14 cellular contexts compared by ENCODE assay signal in genomic region chr14:85444685-85445084, GRCh38.
DNase-seq lines count a peak whose midpoint lies in the region; ATAC-seq, FAIRE-seq and TF ChIP-seq lines count a peak whose summit lies in the region.
"Had no signal": no experiment of that assay in that cellular context is flagged by ENCODE, and none has a peak within 500 bp of the region (broad histone marks: within the 10 kb centered on the region; RNA-seq: fewer than 3 reads in every experiment).

No MANE protein-coding gene starts in this region.

- H3K27me3 ChIP-seq in brain microvascular endothelial cell (replicated peaks) = no peaks in the 10 kb centered on the region

- H3K36me3 ChIP-seq in brain microvascular endothelial cell (replicated peaks) = no peaks in the 10 kb centered on the region

- H3K9me3 Mint-ChIP-seq in stimulated activated effector memory CD8-positive, alpha-beta T cell treated with anti-CD3 and anti-CD28 coated beads, Interleukin-12 subunit alpha, Interleukin-12 subunit beta, amount 100 ng/mL, for 72 hours = peaks cover 3% of the 10 kb centered on the region

- TF ChIP-seq POLR2A in GM12892 (IDR thresholded peaks at IDR 0.05; ENCODE audit: low read depth, low read length) = no peak

- intact Hi-C loops in sciatic nerve (cut with DNase I) = no loop called here

- H3K36me3 Mint-ChIP-seq in stimulated activated effector memory CD8-positive, alpha-beta T cell treated with anti-CD3 and anti-CD28 coated beads, Interleukin-12 subunit alpha, Interleukin-12 subunit beta, amount 100 ng/mL, for 72 hours = no peaks in the 10 kb centered on the region

- FAIRE-seq in GM12892 (lab: Jason Lieb, UNC) = no peak

- no peak overlapping the region for H3K4me3 ChIP-seq in brain microvascular endothelial cell (ENCODE audit: low read depth, low read length)
- H3K4me3 ChIP-seq: skin epidermis had no signal

- no peak overlapping the region for H3K27ac ChIP-seq in brain microvascular endothelial cell
- H3K27ac ChIP-seq: skin epidermis had no signal

- H3K4me3 Mint-ChIP-seq in stimulated activated effector memory CD8-positive, alpha-beta T cell treated with anti-CD3 and anti-CD28 coated beads, Interleukin-12 subunit alpha, Interleukin-12 subunit beta, amount 100 ng/mL, for 72 hours = no peak overlapping the region
- H3K4me3 Mint-ChIP-seq: B cell; stimulated activated naive CD8-positive, alpha-beta T cell treated with anti-CD3 and anti-CD28 coated beads, Interleukin-15, Interleukin-2, amounts not matched to agents 100 ng/mL and 50 ng/mL, for 24 hours had no signal

- peak; percentile 41 for ATAC-seq in sciatic nerve
- no peak for ATAC-seq in stimulated activated effector memory CD8-positive, alpha-beta T cell treated with anti-CD3 and anti-CD28 coated beads, Interleukin-12 subunit alpha, Interleukin-12 subunit beta, amount 100 ng/mL, for 72 hours
- ATAC-seq in GM21723 (IDR thresholded peaks at IDR 0.05; ENCODE audit: unreplicated experiment) = no peak
- ATAC-seq: left lobe of liver had no signal

- no peak for TF ChIP-seq CTCF in brain microvascular endothelial cell (IDR thresholded peaks at IDR 0.05; ENCODE audit: low read depth, low read length, missing control alignments)

- in situ Hi-C loops in brain microvascular endothelial cell (cut with HindIII; ENCODE audit: low pct_ligation_motif_present, low sequenced_read_pairs) = no loop called here

- H3K4me1 Mint-ChIP-seq in stimulated activated effector memory CD8-positive, alpha-beta T cell treated with anti-CD3 and anti-CD28 coated beads, Interleukin-12 subunit alpha, Interleukin-12 subunit beta, amount 100 ng/mL, for 72 hours = no peaks in the 10 kb centered on the region
- H3K4me1 Mint-ChIP-seq: B cell had no signal

- H3K27ac Mint-ChIP-seq in stimulated activated effector memory CD8-positive, alpha-beta T cell treated with anti-CD3 and anti-CD28 coated beads, Interleukin-12 subunit alpha, Interleukin-12 subunit beta, amount 100 ng/mL, for 72 hours = no peak overlapping the region
- H3K27ac Mint-ChIP-seq: activated T-helper 2 cell treated with anti-CD3 and anti-CD28 coated beads, Interferon-gamma antibody, Interleukin-2, Interleukin-4, amounts not matched to agents 10 μg/mL and 5 μg/mL and 100 μg/mL, durations not matched to agents 14 hours and 24 hours and 36 hours; B cell; stimulated activated naive CD8-positive, alpha-beta T cell treated with anti-CD3 and anti-CD28 coated beads, Interleukin-15, Interleukin-2, amounts not matched to agents 100 ng/mL and 50 ng/mL, for 24 hours had no signal

- DNase-seq in SHP77 (lab: John Stamatoyannopoulos, UW) (peak; percentile 40), SHP77 treated with DMSO at 0.1 percent for 48 hours (lab: John Stamatoyannopoulos, UW) (no peak), NCI-H2107 (lab: John Stamatoyannopoulos, UW) (peak; percentile 95), brain microvascular endothelial cell (peak; percentile 41), sciatic nerve (ENCODE audit: low spot score) (no peak), GM12892 (ENCODE audit: insufficient read length) (no peak)
- DNase-seq in stimulated activated effector memory CD8-positive, alpha-beta T cell treated with anti-CD3 and anti-CD28 coated beads, Interleukin-12 subunit alpha, Interleukin-12 subunit beta, amount 100 ng/mL, for 72 hours (ENCODE audit: low spot score in 2 of 2) = no peak
- DNase-seq: effector CD4-positive, alpha-beta T cell had no signal

Comparison
In these comparisons a context has a peak if more than half of its experiments do, and no peak if none do; other contexts are left out.
1. DNase-seq: peak in SHP77 (2 of 2), NCI-H2107 (single experiment) and brain microvascular endothelial cell (single experiment); none in SHP77 treated with DMSO at 0.1 percent for 48 hours (single experiment), sciatic nerve (single experiment), stimulated activated effector memory CD8-positive, alpha-beta T cell treated with anti-CD3 and anti-CD28 coated beads, Interleukin-12 subunit alpha, Interleukin-12 subunit beta, amount 100 ng/mL, for 72 hours (0 of 2) and GM12892 (single experiment).